ENCODE assay signal across 1 cellular context in genomic region chr19:17743874-17744273, GRCh38.
TF ChIP-seq lines count a peak whose summit lies in the region.

No MANE protein-coding gene starts in this region.

TF ChIP-seq in GM23338, 12 proteins besides CTCF, POLR2A, EP300 and RAD21 (continued from another document):
- no peak for TF ChIP-seq REST (IDR thresholded peaks at IDR 0.05; ENCODE audit: unreplicated experiment)
